Comparison of ENCODE assay signal across 13 cellular contexts in the genomic region with DNA sequence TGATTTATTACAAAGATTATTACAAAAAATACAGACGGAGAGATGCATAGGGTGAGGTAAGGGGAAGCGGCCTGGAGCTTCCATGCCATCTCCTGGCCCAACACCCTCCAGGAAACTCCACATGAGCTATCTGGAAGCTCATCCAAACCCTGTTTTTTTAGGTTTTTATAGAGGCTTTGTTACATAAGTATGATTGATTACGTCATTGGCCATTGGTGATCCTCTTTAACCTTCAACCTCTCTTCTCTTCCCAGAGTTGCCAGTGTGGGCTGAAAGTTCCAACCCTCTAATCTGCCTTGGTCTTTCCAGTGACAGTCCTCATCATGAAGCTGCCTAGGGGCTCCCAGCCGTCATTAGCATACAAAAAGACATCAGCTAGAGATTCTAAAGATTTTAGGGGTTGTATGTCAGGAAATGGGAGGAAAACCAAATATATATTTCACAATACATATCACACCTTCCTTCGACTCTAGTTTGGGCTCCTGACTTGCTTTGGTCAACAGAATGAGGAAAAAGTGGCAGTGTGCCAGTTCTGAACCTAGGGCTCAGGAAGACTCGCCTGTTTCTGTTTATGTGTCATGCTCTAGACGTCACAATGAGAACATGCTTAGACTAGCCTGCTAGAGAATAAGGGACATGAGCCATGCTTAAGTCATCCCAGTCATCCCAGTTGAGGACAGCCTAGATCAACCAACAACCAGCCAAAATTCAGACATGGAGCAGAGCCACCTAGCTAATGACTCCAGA. TPM values are rescaled to one million over a fixed set of nuclear protein-coding genes. Genes with fewer than 3 reads are reported as not detected.
DNase-seq lines count a peak whose midpoint lies in the region; ATAC-seq and TF ChIP-seq lines count a peak whose summit lies in the region.
"Had no signal": no experiment of that assay in that cellular context is flagged by ENCODE, and none has a peak within 500 bp of the region (broad histone marks: within the 10 kb centered on the region; RNA-seq: fewer than 3 reads in every experiment).

No MANE protein-coding gene starts in this region.

- H3K36me3 ChIP-seq in prostate gland (no peaks in the 10 kb centered on the region), gastroesophageal sphincter (no peaks in the 10 kb centered on the region), left lung (no peaks in the 10 kb centered on the region), tibial nerve (no peaks in the 10 kb centered on the region)

- DNase-seq in ELR (ENCODE audit: low read depth) (peak; percentile 87), NCI-H69 (lab: John Stamatoyannopoulos, UW) (peak; percentile 70), epithelial cell of prostate (ENCODE audit: low read depth, low spot score) (peak; percentile 100), prostate gland (ENCODE audit: low spot score) (peak; percentile 40), HEK293T (ENCODE audit: extremely low spot score) (no peak), left lung (no peak), tibial nerve (ENCODE audit: low spot score in 2 of 2) (no peak)
- DNase-seq: activated effector memory CD4-positive, alpha-beta T cell treated with Interleukin-2 at 50 U/mL for 16 hours; dorsolateral prefrontal cortex; NCI-H82; occipital lobe had no signal

- TF ChIP-seq POLR2A in prostate gland (IDR thresholded peaks at IDR 0.05) (no peak), gastroesophageal sphincter (IDR thresholded peaks at IDR 0.05) (no peak), tibial nerve (IDR thresholded peaks at IDR 0.05) (no peak)

- intact Hi-C loops in prostate gland (cut with DNase I) (no loop called here), left lung (cut with DNase I) (no loop called here)

- ATAC-seq in gastroesophageal sphincter (no peak), left lung (no peak)
- ATAC-seq: HCT116 had no signal

- WGBS in prostate gland, result 55% methylated on average over 7 of the region's 7 CpGs
- WGBS in gastroesophageal sphincter (ENCODE audit: low coverage in 1 of 2), 2 donors, result 71 to 73% methylated on average over 5 of the region's 7 CpGs
- 75 to 80% methylated on average over 7 of the region's 7 CpGs for WGBS in tibial nerve, 2 donors

- H3K27me3 ChIP-seq in prostate gland (replicated peaks; ENCODE audit: insufficient read depth) (no peaks in the 10 kb centered on the region), gastroesophageal sphincter (no peaks in the 10 kb centered on the region), left lung (no peaks in the 10 kb centered on the region), tibial nerve (no peaks in the 10 kb centered on the region)

- no peak for TF ChIP-seq EP300 in gastroesophageal sphincter (IDR thresholded peaks at IDR 0.05)
- TF ChIP-seq EP300 in tibial nerve (IDR thresholded peaks at IDR 0.05), result no peak

- POLR2A ChIA-PET in HEK293T (lab: Yijun Ruan, JAX), result interaction anchor here (0.5 kb wide), 1 partner anchor 58 kb away, joined by 4 read pairs; no protein-coding TSS in a partner anchor

- TF ChIP-seq CTCF in prostate gland (IDR thresholded peaks at IDR 0.05), result no peak
- TF ChIP-seq CTCF in gastroesophageal sphincter (IDR thresholded peaks at IDR 0.05), result no peak
- no peak for TF ChIP-seq CTCF in left lung (IDR thresholded peaks at IDR 0.05)
- TF ChIP-seq CTCF in tibial nerve (IDR thresholded peaks at IDR 0.05), result no peak

- H3K4me3 ChIP-seq in prostate gland, result no peak overlapping the region
- H3K4me3 ChIP-seq in gastroesophageal sphincter, result no peak overlapping the region
- no peak overlapping the region for H3K4me3 ChIP-seq in left lung
- H3K4me3 ChIP-seq in tibial nerve, result no peak overlapping the region
- H3K4me3 ChIP-seq: dorsolateral prefrontal cortex had no signal

- CTCF ChIA-PET in HEK293T (lab: Yijun Ruan, JAX), result interaction anchor here (1.3 to 1.4 kb wide), 2 partner anchors 200 to 386 kb away, joined by 4 to 5 read pairs; no protein-coding TSS in a partner anchor

- peak overlapping the region; percentile 92 for H3K27ac ChIP-seq in epithelial cell of prostate
- H3K27ac ChIP-seq in prostate gland, result no peak overlapping the region
- H3K27ac ChIP-seq in gastroesophageal sphincter, result no peak overlapping the region
- H3K27ac ChIP-seq in left lung, result no peak overlapping the region
- H3K27ac ChIP-seq in tibial nerve, result no peak overlapping the region
- H3K27ac ChIP-seq: dorsolateral prefrontal cortex had no signal

- H3K9me3 ChIP-seq in prostate gland (no peaks in the 10 kb centered on the region), gastroesophageal sphincter (no peaks in the 10 kb centered on the region), left lung (peaks cover 0 to 1% of the 10 kb centered on the region in 2 donors), tibial nerve (no peaks in the 10 kb centered on the region)

- H3K4me1 ChIP-seq in prostate gland (replicated peaks) (peaks cover 3% of the 10 kb centered on the region), gastroesophageal sphincter (peaks cover 0 to 19% (median 5%) of the 10 kb centered on the region in 3 donors), left lung (peaks cover 0 to 2% of the 10 kb centered on the region in 2 donors), tibial nerve (no peaks in the 10 kb centered on the region)

TF ChIP-seq in HEK293T, 16 proteins besides CTCF, POLR2A, EP300 and RAD21:
- TF ChIP-seq LEF1 (IDR thresholded peaks at IDR 0.05; ENCODE audit: borderline replicate concordance) (no peak), SUZ12 (IDR thresholded peaks at IDR 0.05) (no peak), ZNF384 (IDR thresholded peaks at IDR 0.05) (no peak), BHLHE40 (IDR thresholded peaks at IDR 0.05; ENCODE audit: borderline replicate concordance) (no peak), FOXK2 (IDR thresholded peaks at IDR 0.05) (no peak), L3MBTL2 (conservative IDR thresholded peaks at IDR 0.05) (no peak), SP1 (IDR thresholded peaks at IDR 0.05) (no peak), ELF4 (IDR thresholded peaks at IDR 0.05) (no peak), CTBP1 (IDR thresholded peaks at IDR 0.05; ENCODE audit: borderline replicate concordance) (no peak), FOXM1 (IDR thresholded peaks at IDR 0.05; ENCODE audit: borderline replicate concordance) (no peak), NFRKB (IDR thresholded peaks at IDR 0.05) (no peak), FOXA1 (IDR thresholded peaks at IDR 0.05) (no peak), HDGF (IDR thresholded peaks at IDR 0.05; ENCODE audit: borderline replicate concordance) (no peak), TARDBP (IDR thresholded peaks at IDR 0.05) (no peak), ARNT (IDR thresholded peaks at IDR 0.05) (no peak)
- TF ChIP-seq, protein P1, sequence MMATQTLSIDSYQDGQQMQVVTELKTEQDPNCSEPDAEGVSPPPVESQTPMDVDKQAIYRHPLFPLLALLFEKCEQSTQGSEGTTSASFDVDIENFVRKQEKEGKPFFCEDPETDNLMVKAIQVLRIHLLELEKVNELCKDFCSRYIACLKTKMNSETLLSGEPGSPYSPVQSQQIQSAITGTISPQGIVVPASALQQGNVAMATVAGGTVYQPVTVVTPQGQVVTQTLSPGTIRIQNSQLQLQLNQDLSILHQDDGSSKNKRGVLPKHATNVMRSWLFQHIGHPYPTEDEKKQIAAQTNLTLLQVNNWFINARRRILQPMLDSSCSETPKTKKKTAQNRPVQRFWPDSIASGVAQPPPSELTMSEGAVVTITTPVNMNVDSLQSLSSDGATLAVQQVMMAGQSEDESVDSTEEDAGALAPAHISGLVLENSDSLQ (IDR thresholded peaks at IDR 0.05), result no peak

RNA-seq across cellular contexts. Expression of a gene that starts 54.1 kb away (rescaled TPM):
- total RNA-seq in prostate gland, result 10 to 100 TPM; 14.5 to 14.6 TPM
- 10 to 100 TPM; 16.6 to 26.6 (median 23.0) TPM for total RNA-seq in gastroesophageal sphincter
- 10 to 100 TPM; 11.8 to 12.7 TPM for total RNA-seq in left lung
- 10 to 100 TPM; 16.8 to 25.5 (median 23.0) TPM for total RNA-seq in tibial nerve

Comparison
In these comparisons a context has a peak if more than half of its experiments do, and no peak if none do; other contexts are left out.
1. DNase-seq: peak in ELR (single experiment), NCI-H69 (single experiment), epithelial cell of prostate (single experiment) and prostate gland (single experiment); none in HEK293T (single experiment), left lung (0 of 2) and tibial nerve (0 of 2).